Comparison of ENCODE assay signal across 9 cellular contexts in genomic region chr12:48997719-48998496, GRCh38. TPM values are rescaled to one million over a fixed set of nuclear protein-coding genes. Genes with fewer than 3 reads are reported as not detected.
DNase-seq lines count a peak whose midpoint lies in the region; ATAC-seq, FAIRE-seq and TF ChIP-seq lines count a peak whose summit lies in the region.
"Had no signal": no experiment of that assay in that cellular context is flagged by ENCODE, and none has a peak within 500 bp of the region (broad histone marks: within the 10 kb centered on the region; RNA-seq: fewer than 3 reads in every experiment).

No MANE protein-coding gene starts in this region.

- peak overlapping the region; percentile 81 for H2AFZ ChIP-seq in neural progenitor cell (replicated peaks)

- H3K9me3 ChIP-seq in RWPE2 (ENCODE audit: severe bottlenecking) (no peaks in the 10 kb centered on the region), endodermal cell (ENCODE audit: control insufficient read depth, low read length) (no peaks in the 10 kb centered on the region), neural progenitor cell (ENCODE audit: low read depth) (no peaks in the 10 kb centered on the region)

- H3K4me1 Mint-ChIP-seq in endodermal cell = peaks cover 15% of the 10 kb centered on the region
- H3K4me1 Mint-ChIP-seq in neural progenitor cell = peaks cover 46% of the 10 kb centered on the region

- H3K4me3 Mint-ChIP-seq in endodermal cell (peak overlapping the region; percentile 49), neural progenitor cell (peak overlapping the region; percentile 77)

- DNase-seq in Daoy (ENCODE audit: low read depth) (peak; percentile 58), RWPE2 (ENCODE audit: low spot score) (no peak), endodermal cell (peak; percentile 90), neural progenitor cell (ENCODE audit: low spot score) (peak; percentile 65), ureter (ENCODE audit: low spot score) (no peak), GM19239 (ENCODE audit: insufficient read length, low spot score) (no peak), cortex of kidney (lab: John Stamatoyannopoulos, UW) (no peak)

- H3F3A ChIP-seq in neural progenitor cell (ENCODE audit: low read depth) = peaks cover 34% of the 10 kb centered on the region

- peak; percentile 40 for ATAC-seq in GM21381 (IDR thresholded peaks at IDR 0.05; ENCODE audit: unreplicated experiment)
- peak; percentile 22 for ATAC-seq in RWPE2 (ENCODE audit: low read depth)

- H3K27ac Mint-ChIP-seq in endodermal cell = no peak overlapping the region
- H3K27ac Mint-ChIP-seq in neural progenitor cell = no peak overlapping the region

- H3K27me3 Mint-ChIP-seq in endodermal cell (ENCODE audit: insufficient read depth) = peaks cover 81% of the 10 kb centered on the region
- peaks cover 57% of the 10 kb centered on the region for H3K27me3 Mint-ChIP-seq in neural progenitor cell (ENCODE audit: insufficient read depth, low read depth)

- H3K4me3 ChIP-seq in RWPE2 (ENCODE audit: severe bottlenecking) (peak overlapping the region; percentile 32), endodermal cell (ENCODE audit: low read length) (peak overlapping the region; percentile 73), neural progenitor cell (peak overlapping the region; percentile 51)

- H3K79me2 ChIP-seq in neural progenitor cell (ENCODE audit: low read depth) = no peaks in the 10 kb centered on the region

- no peak for FAIRE-seq in GM19239 (lab: Jason Lieb, UNC)

- TF ChIP-seq CTCF in RWPE2 (IDR thresholded peaks at IDR 0.05; ENCODE audit: poor library complexity, severe bottlenecking) = no peak
- no peak for TF ChIP-seq CTCF in endodermal cell (conservative IDR thresholded peaks at IDR 0.05)
- no peak for TF ChIP-seq CTCF in neural progenitor cell (IDR thresholded peaks at IDR 0.05)

- peaks cover 28% of the 10 kb centered on the region for H4K20me1 ChIP-seq in neural progenitor cell (ENCODE audit: low read depth)

- no peaks in the 10 kb centered on the region for H3K9me3 Mint-ChIP-seq in endodermal cell
- H3K9me3 Mint-ChIP-seq in neural progenitor cell = no peaks in the 10 kb centered on the region

- H3K36me3 ChIP-seq in RWPE2 (ENCODE audit: low read depth) (peaks cover 17% of the 10 kb centered on the region), endodermal cell (ENCODE audit: control insufficient read depth, insufficient read depth, low read length) (peaks cover 7% of the 10 kb centered on the region), neural progenitor cell (no peaks in the 10 kb centered on the region)

- H3K9ac ChIP-seq in endodermal cell (ENCODE audit: extremely low read depth, low read length, poor library complexity, severe bottlenecking) (no peak overlapping the region), neural progenitor cell (no peak overlapping the region)

- H3K27ac ChIP-seq in RWPE2 (ENCODE audit: poor library complexity, severe bottlenecking) (no peak overlapping the region), endodermal cell (ENCODE audit: low read depth, low read length) (no peak overlapping the region), neural progenitor cell (no peak overlapping the region)

- peaks cover 14% of the 10 kb centered on the region for H3K27me3 ChIP-seq in RWPE2 (ENCODE audit: insufficient read depth, poor library complexity, severe bottlenecking)
- peaks cover 82% of the 10 kb centered on the region for H3K27me3 ChIP-seq in endodermal cell (ENCODE audit: control insufficient read depth, insufficient read depth, low read length, poor library complexity, severe bottlenecking)
- peaks cover 87% of the 10 kb centered on the region for H3K27me3 ChIP-seq in neural progenitor cell

- H3K4me2 ChIP-seq in neural progenitor cell = peak overlapping the region; percentile 81

- WGBS in endodermal cell (ENCODE audit: insufficient coverage in 1 of 2, insufficient read length in 1 of 2), 2 experiments = 2 to 5% methylated on average over 32 to 57 of the region's 57 CpGs

- H3K36me3 Mint-ChIP-seq in endodermal cell (ENCODE audit: low read depth) (peaks cover 9% of the 10 kb centered on the region), neural progenitor cell (peaks cover 13% of the 10 kb centered on the region)

- H3K4me1 ChIP-seq in RWPE2 (ENCODE audit: insufficient read depth, poor library complexity, severe bottlenecking) (no peaks in the 10 kb centered on the region), endodermal cell (ENCODE audit: control insufficient read depth, insufficient read depth, low read length) (peaks cover 10% of the 10 kb centered on the region), neural progenitor cell (peaks cover 28% of the 10 kb centered on the region)

RNA-seq across cellular contexts. Expression of gene DDN, which starts 1.3 kb away (rescaled TPM):
- total RNA-seq in Daoy (2014; rRNA removed; shearing (Covaris generic)) = 0.80 TPM in 1 of 2 replicates, not detected in the other
- total RNA-seq in endodermal cell = under 1 TPM; 0.31 to 0.33 TPM
- polyA plus RNA-seq in endodermal cell (2013, experiment 1 of 2) = 1.2 TPM
- polyA plus RNA-seq in endodermal cell (2013, experiment 2 of 2) = 0.79 TPM
- total RNA-seq in neural progenitor cell (ENCODE audit: low replicate concordance) = 0.25 TPM in 1 of 2 replicates, not detected in the other
- 0.10 TPM for total RNA-seq in ureter

RNA-seq across cellular contexts. Expression of gene WNT1, which starts 19.8 kb away (rescaled TPM):
- total RNA-seq in Daoy (2014; rRNA removed; shearing (Covaris generic)) = not detected in 2 replicates
- total RNA-seq in endodermal cell = not detected
- polyA plus RNA-seq in endodermal cell (2013, experiment 1 of 2) = 31.2 TPM
- 22.4 TPM for polyA plus RNA-seq in endodermal cell (2013, experiment 2 of 2)
- total RNA-seq in neural progenitor cell (ENCODE audit: low replicate concordance) = 0.56 TPM in 1 of 2 replicates, not detected in the other
- total RNA-seq in ureter = not detected
- total RNA-seq: T-helper 2 cell treated with Interferon-gamma antibody and Interleukin-4, amounts not matched to agents 100 ng/mL and 5 ng/mL, for 36 hours had no signal

RNA-seq across cellular contexts. Expression of gene PRKAG1, which starts 20.7 kb away (rescaled TPM):
- total RNA-seq in Daoy (2014; rRNA removed; shearing (Covaris generic)) = 67.1 and 68.2 TPM in 2 replicates
- total RNA-seq in endodermal cell (10 to 100 TPM; 27.6 to 38.1 TPM), neural progenitor cell (ENCODE audit: low replicate concordance) (32.4 and 41.8 TPM in 2 replicates), ureter (72.6 TPM)
- polyA plus RNA-seq in endodermal cell (2013, experiment 1 of 2) = 45.4 TPM
- 36.6 TPM for polyA plus RNA-seq in endodermal cell (2013, experiment 2 of 2)

RNA-seq across cellular contexts. Expression of gene WNT10B, which starts 26.4 kb away (rescaled TPM):
- 0.63 TPM in 1 of 2 replicates, not detected in the other for total RNA-seq in Daoy (2014; rRNA removed; shearing (Covaris generic))
- under 1 TPM; 0.20 to 0.29 TPM for total RNA-seq in endodermal cell
- 10.8 TPM for polyA plus RNA-seq in endodermal cell (2013, experiment 1 of 2)
- 7.3 TPM for polyA plus RNA-seq in endodermal cell (2013, experiment 2 of 2)
- 0.07 and 1.2 TPM in 2 replicates for total RNA-seq in neural progenitor cell (ENCODE audit: low replicate concordance)
- 2.0 TPM for total RNA-seq in ureter

RNA-seq across cellular contexts. Expression of gene ARF3, which starts 40.6 kb away (rescaled TPM):
- 69.3 and 118 TPM in 2 replicates for total RNA-seq in Daoy (2014; rRNA removed; shearing (Covaris generic))
- 100 to 1,000 TPM; 237 to 288 TPM for total RNA-seq in endodermal cell
- 112 TPM for polyA plus RNA-seq in endodermal cell (2013, experiment 1 of 2)
- 102 TPM for polyA plus RNA-seq in endodermal cell (2013, experiment 2 of 2)
- total RNA-seq in neural progenitor cell (ENCODE audit: low replicate concordance) = 84.1 and 144 TPM in 2 replicates
- 164 TPM for total RNA-seq in ureter

Comparison
In these comparisons a context has a peak if more than half of its experiments do, and no peak if none do; other contexts are left out.
1. DNase-seq: peak in Daoy (single experiment), endodermal cell (single experiment) and neural progenitor cell (single experiment); none in RWPE2 (single experiment), ureter (single experiment), GM19239 (single experiment) and cortex of kidney (single experiment).
2. Peak in every context shown above with its lines, with median percentiles within 50 percentile points of each other: H3K4me3 ChIP-seq.